19 cellular contexts compared by ENCODE assay signal in the genomic region with DNA sequence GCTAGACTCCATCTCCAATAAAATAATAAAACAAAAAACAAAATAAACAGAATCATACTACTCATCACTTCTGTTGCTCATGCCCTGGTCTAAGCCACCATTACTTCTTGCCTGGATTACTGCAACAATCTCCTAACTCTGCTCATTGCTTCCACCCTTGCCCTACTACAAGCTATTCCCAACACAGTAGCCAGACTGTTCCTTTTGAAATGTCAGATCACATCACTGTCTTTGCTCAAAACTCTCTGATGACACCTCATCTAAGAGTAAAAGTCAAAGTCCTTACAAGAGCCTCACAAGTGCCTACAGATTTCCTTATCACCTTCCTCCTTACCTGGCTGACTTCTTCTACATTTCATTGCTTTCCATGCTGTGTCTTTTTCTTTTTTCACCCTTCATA. TPM values are rescaled to one million over a fixed set of nuclear protein-coding genes. Genes with fewer than 3 reads are reported as not detected.
DNase-seq lines count a peak whose midpoint lies in the region; ATAC-seq and TF ChIP-seq lines count a peak whose summit lies in the region.
"Had no signal": no experiment of that assay in that cellular context is flagged by ENCODE, and none has a peak within 500 bp of the region (broad histone marks: within the 10 kb centered on the region; RNA-seq: fewer than 3 reads in every experiment).

No MANE protein-coding gene starts in this region.

- DNase-seq in activated T-cell treated with anti-CD3 and anti-CD28 coated beads, Interleukin-2, amount 50 U/mL, for 24 hours = no peak
- DNase-seq in activated T-cell treated with anti-CD3 and anti-CD28 coated beads, Interleukin-2, amount 50 U/mL, for 1 hour = no peak
- no peak for DNase-seq in stimulated activated naive CD8-positive, alpha-beta T cell treated with anti-CD3 and anti-CD28 coated beads, Interleukin-15, amount 100 ng/mL, for 72 hours
- DNase-seq in mucosa of descending colon (no peak), aorta (no peak)
- DNase-seq in central memory CD4-positive, alpha-beta T cell = no peak
- DNase-seq: 8988T; Calu3; CD4-positive, alpha-beta memory T cell; DMS79 treated with DMSO at 0.1 percent for 48 hours; GF-D8; GM23248; IMR-90 had no signal

- H3K27ac ChIP-seq in thymus (ENCODE audit: low read depth) (peak overlapping the region; percentile 18), aorta (ENCODE audit: low read depth in 1 of 2, low read length in 2 of 2) (no peak overlapping the region)
- H3K27ac ChIP-seq: BLaER1, GM23248, HL-60 had no signal

- peaks cover 1% of the 10 kb centered on the region for H3K9me3 ChIP-seq in mucosa of descending colon
- H3K9me3 ChIP-seq in thymus (ENCODE audit: control insufficient read depth) = peaks cover under 1% of the 10 kb centered on the region
- H3K9me3 ChIP-seq in aorta (ENCODE audit: control insufficient read depth, low read length) = no peaks in the 10 kb centered on the region
- H3K9me3 ChIP-seq: HAP-1 had no signal

- no peak for ATAC-seq in stimulated activated naive CD8-positive, alpha-beta T cell treated with anti-CD3 and anti-CD28 coated beads, Interleukin-15, amount 100 ng/mL, for 72 hours
- peak; percentile 75 for ATAC-seq in mucosa of descending colon
- ATAC-seq in aorta (ENCODE audit: low FRiP score) = no peak

- H3K27me3 ChIP-seq in thymus (ENCODE audit: control insufficient read depth, insufficient read depth) = no peaks in the 10 kb centered on the region
- no peaks in the 10 kb centered on the region for H3K27me3 ChIP-seq in aorta (ENCODE audit: control insufficient read depth in 1 of 2, insufficient read depth in 2 of 2, low read length in 1 of 2)
- H3K27me3 ChIP-seq: BLaER1 had no signal

- H3K36me3 Mint-ChIP-seq in activated T-cell treated with anti-CD3 and anti-CD28 coated beads, Interleukin-2, amount 50 U/mL, for 24 hours (ENCODE audit: low read depth) = peaks cover 30% of the 10 kb centered on the region
- peaks cover 32% of the 10 kb centered on the region for H3K36me3 Mint-ChIP-seq in stimulated activated naive CD8-positive, alpha-beta T cell treated with anti-CD3 and anti-CD28 coated beads, Interleukin-15, Interleukin-2, amounts not matched to agents 100 ng/mL and 50 ng/mL, for 24 hours (ENCODE audit: low read depth)

- H3K4me3 ChIP-seq in mucosa of descending colon (no peak overlapping the region), thymus (ENCODE audit: low read length) (no peak overlapping the region), aorta (ENCODE audit: low read length in 2 of 2) (no peak overlapping the region)
- H3K4me3 ChIP-seq: BLaER1, GM23248, HAP-1 had no signal

- intact Hi-C loops in mucosa of descending colon (cut with DNase I, micrococcal nuclease) = no loop called here
- intact Hi-C loops in aorta (cut with DNase I) = loop anchor here in 1 of 2 donors (10.0 kb wide), 1 partner anchor 47 kb away; no protein-coding TSS in a partner anchor

- H3K4me3 Mint-ChIP-seq in activated T-cell treated with anti-CD3 and anti-CD28 coated beads, Interleukin-2, amount 50 U/mL, for 24 hours = no peak overlapping the region
- no peak overlapping the region for H3K4me3 Mint-ChIP-seq in stimulated activated naive CD8-positive, alpha-beta T cell treated with anti-CD3 and anti-CD28 coated beads, Interleukin-15, Interleukin-2, amounts not matched to agents 100 ng/mL and 50 ng/mL, for 24 hours
- H3K4me3 Mint-ChIP-seq in stimulated activated naive CD8-positive, alpha-beta T cell treated with anti-CD3 and anti-CD28 coated beads, Interleukin-15, amount 100 ng/mL, for 72 hours = no peak overlapping the region
- H3K4me3 Mint-ChIP-seq: CD14-positive monocyte had no signal

- H3K4me1 ChIP-seq in mucosa of descending colon (ENCODE audit: low read depth) = peaks cover 4% of the 10 kb centered on the region
- peaks cover 8% of the 10 kb centered on the region for H3K4me1 ChIP-seq in thymus (ENCODE audit: control insufficient read depth, insufficient read depth, low read length)
- H3K4me1 ChIP-seq in aorta (ENCODE audit: control insufficient read depth in 1 of 2, insufficient read depth in 2 of 2, low read length in 2 of 2) = peaks cover 3 to 4% of the 10 kb centered on the region in 2 donors

- H3K4me1 Mint-ChIP-seq in activated T-cell treated with anti-CD3 and anti-CD28 coated beads, Interleukin-2, amount 50 U/mL, for 24 hours (ENCODE audit: low read depth) = peaks cover 64% of the 10 kb centered on the region
- H3K4me1 Mint-ChIP-seq in stimulated activated naive CD8-positive, alpha-beta T cell treated with anti-CD3 and anti-CD28 coated beads, Interleukin-15, Interleukin-2, amounts not matched to agents 100 ng/mL and 50 ng/mL, for 24 hours (ENCODE audit: low read depth) = peaks cover 52% of the 10 kb centered on the region
- H3K4me1 Mint-ChIP-seq in stimulated activated naive CD8-positive, alpha-beta T cell treated with anti-CD3 and anti-CD28 coated beads, Interleukin-15, amount 100 ng/mL, for 72 hours = peaks cover 48% of the 10 kb centered on the region

- TF ChIP-seq CTCF in mucosa of descending colon (IDR thresholded peaks at IDR 0.05) = no peak

- peak overlapping the region; percentile 42 for H3K27ac Mint-ChIP-seq in activated T-cell treated with anti-CD3 and anti-CD28 coated beads, Interleukin-2, amount 50 U/mL, for 24 hours
- H3K27ac Mint-ChIP-seq in stimulated activated naive CD8-positive, alpha-beta T cell treated with anti-CD3 and anti-CD28 coated beads, Interleukin-15, Interleukin-2, amounts not matched to agents 100 ng/mL and 50 ng/mL, for 24 hours = peak overlapping the region; percentile 6
- no peak overlapping the region for H3K27ac Mint-ChIP-seq in stimulated activated naive CD8-positive, alpha-beta T cell treated with anti-CD3 and anti-CD28 coated beads, Interleukin-15, amount 100 ng/mL, for 72 hours
- H3K27ac Mint-ChIP-seq: CD4-positive, alpha-beta memory T cell had no signal

- H3K27me3 Mint-ChIP-seq in activated T-cell treated with anti-CD3 and anti-CD28 coated beads, Interleukin-2, amount 50 U/mL, for 24 hours = no peaks in the 10 kb centered on the region
- no peaks in the 10 kb centered on the region for H3K27me3 Mint-ChIP-seq in stimulated activated naive CD8-positive, alpha-beta T cell treated with anti-CD3 and anti-CD28 coated beads, Interleukin-15, Interleukin-2, amounts not matched to agents 100 ng/mL and 50 ng/mL, for 24 hours
- H3K27me3 Mint-ChIP-seq in stimulated activated naive CD8-positive, alpha-beta T cell treated with anti-CD3 and anti-CD28 coated beads, Interleukin-15, amount 100 ng/mL, for 72 hours = no peaks in the 10 kb centered on the region
- H3K27me3 Mint-ChIP-seq: CD4-positive, alpha-beta memory T cell had no signal

- no peaks in the 10 kb centered on the region for H3K36me3 ChIP-seq in mucosa of descending colon (ENCODE audit: low read depth)
- H3K36me3 ChIP-seq in thymus (ENCODE audit: control insufficient read depth, insufficient read depth) = no peaks in the 10 kb centered on the region
- no peaks in the 10 kb centered on the region for H3K36me3 ChIP-seq in aorta (ENCODE audit: control insufficient read depth in 1 of 2, insufficient read depth in 2 of 2, low read length in 1 of 2)
- H3K36me3 ChIP-seq: HAP-1 had no signal

- H3K9me3 Mint-ChIP-seq in activated T-cell treated with anti-CD3 and anti-CD28 coated beads, Interleukin-2, amount 50 U/mL, for 24 hours = peaks cover under 1% of the 10 kb centered on the region
- H3K9me3 Mint-ChIP-seq in stimulated activated naive CD8-positive, alpha-beta T cell treated with anti-CD3 and anti-CD28 coated beads, Interleukin-15, Interleukin-2, amounts not matched to agents 100 ng/mL and 50 ng/mL, for 24 hours = peaks cover under 1% of the 10 kb centered on the region
- peaks cover under 1 to 2% of the 10 kb centered on the region in 2 donors for H3K9me3 Mint-ChIP-seq in stimulated activated naive CD8-positive, alpha-beta T cell treated with anti-CD3 and anti-CD28 coated beads, Interleukin-15, amount 100 ng/mL, for 72 hours

RNA-seq across cellular contexts. Expression of a gene that starts 10.0 kb away (rescaled TPM):
- total RNA-seq in mucosa of descending colon (1 to 10 TPM; 8.6 to 9.9 (median 9.6) TPM), aorta (10 to 100 TPM; 13.0 to 14.3 TPM)
- polyA plus RNA-seq in thymus (12.3 TPM), aorta (1 to 10 TPM; 3.0 to 9.0 TPM)

Comparison
In these comparisons a context has a peak if more than half of its experiments do, and no peak if none do; other contexts are left out.
1. H3K27ac Mint-ChIP-seq: peak in activated T-cell treated with anti-CD3 and anti-CD28 coated beads, Interleukin-2, amount 50 U/mL, for 24 hours (single experiment) and stimulated activated naive CD8-positive, alpha-beta T cell treated with anti-CD3 and anti-CD28 coated beads, Interleukin-15, Interleukin-2, amounts not matched to agents 100 ng/mL and 50 ng/mL, for 24 hours (single experiment); none in stimulated activated naive CD8-positive, alpha-beta T cell treated with anti-CD3 and anti-CD28 coated beads, Interleukin-15, amount 100 ng/mL, for 72 hours (0 of 2).